Comparison of ENCODE assay signal across 18 cellular contexts in the genomic region with DNA sequence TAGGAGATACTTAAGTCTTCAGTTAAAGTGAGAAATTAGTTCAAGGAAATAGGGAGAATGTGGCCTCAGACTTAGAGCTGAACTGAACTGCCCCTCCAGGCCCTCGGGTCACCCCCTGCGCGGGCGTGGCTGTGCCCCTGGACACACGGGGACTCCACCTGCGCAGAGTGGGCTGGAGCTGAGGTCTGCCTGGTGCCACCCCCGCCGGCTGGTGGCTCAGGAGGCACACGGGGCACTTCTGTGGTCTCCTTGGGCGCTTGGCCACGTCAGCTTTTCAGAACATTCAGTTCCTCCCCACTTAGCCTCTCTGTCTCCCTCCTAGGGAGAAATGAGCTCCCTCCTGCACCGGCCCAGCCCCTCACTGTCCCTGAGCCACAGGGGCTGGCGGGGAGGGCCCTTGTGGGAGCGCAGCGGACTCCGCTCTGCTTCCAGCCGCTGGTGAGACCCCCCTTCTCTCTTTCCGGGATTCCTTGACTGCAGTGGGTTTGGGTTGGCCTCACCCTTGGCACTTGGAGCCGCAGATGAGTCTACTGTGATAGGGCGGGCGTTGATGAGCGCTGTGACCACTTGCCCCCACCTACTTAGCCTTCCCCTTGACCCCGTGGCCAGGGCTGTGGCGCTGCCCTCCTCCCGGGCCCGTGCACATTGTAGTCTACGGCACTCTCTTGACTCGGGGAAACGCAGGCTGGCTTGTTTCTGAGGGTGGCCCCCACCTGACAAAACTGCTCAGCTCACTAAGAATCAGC.
"Had no signal": no experiment of that assay in that cellular context is flagged by ENCODE, and none has a peak within 500 bp of the region (broad histone marks: within the 10 kb centered on the region; RNA-seq: fewer than 3 reads in every experiment).

No MANE protein-coding gene starts in this region.

- H3K9me3 ChIP-seq: colonic mucosa, heart left ventricle, testis, tibial nerve, upper lobe of right lung, vagina had no signal

- H3K4me3 ChIP-seq: colonic mucosa, heart left ventricle, testis, tibial nerve, upper lobe of right lung, vagina had no signal

- DNase-seq: effector CD8-positive, alpha-beta T cell; heart left ventricle; hippocampal formation; kidney glomerular epithelial cell; mesendoderm; naive B cell; posterior cingulate gyrus; stimulated activated CD4-positive, alpha-beta T cell treated with anti-CD3 and anti-CD28 coated beads, Interleukin-15, amount 100 ng/mL, for 24 hours; stimulated activated CD4-positive, alpha-beta T cell treated with anti-CD3 and anti-CD28 coated beads, Interleukin-1b, Interleukin-23, amount 100 ng/mL, for 48 hours; stimulated activated CD4-positive, alpha-beta T cell treated with anti-CD3 and anti-CD28 coated beads, Interleukin-4, amount 100 ng/mL, for 24 hours; testis; upper lobe of right lung had no signal

- H3K4me3 Mint-ChIP-seq: naive B cell; stimulated activated memory B cell treated with anti-CD40 and anti-IgM and Interleukin-4, amounts not matched to agents 10 μg/mL and 1 μg/mL and 100 μg/mL, for 72 hours; stimulated activated naive CD8-positive, alpha-beta T cell treated with anti-CD3 and anti-CD28 coated beads, Interleukin-15, Interleukin-2, amounts not matched to agents 100 ng/mL and 50 ng/mL, for 24 hours had no signal

- H3K4me1 ChIP-seq: testis, upper lobe of right lung, vagina had no signal

- H3K27ac ChIP-seq: colonic mucosa, heart left ventricle, testis, tibial nerve, upper lobe of right lung, vagina had no signal

- H3K9me3 Mint-ChIP-seq: stimulated activated memory B cell treated with anti-CD40 and anti-IgM and Interleukin-4, amounts not matched to agents 10 μg/mL and 1 μg/mL and 100 μg/mL, for 72 hours; stimulated activated naive CD8-positive, alpha-beta T cell treated with anti-CD3 and anti-CD28 coated beads, Interleukin-15, Interleukin-2, amounts not matched to agents 100 ng/mL and 50 ng/mL, for 24 hours had no signal

- H3K27ac Mint-ChIP-seq: stimulated activated memory B cell treated with anti-CD40 and anti-IgM and Interleukin-4, amounts not matched to agents 10 μg/mL and 1 μg/mL and 100 μg/mL, for 72 hours; stimulated activated naive CD8-positive, alpha-beta T cell treated with anti-CD3 and anti-CD28 coated beads, Interleukin-15, Interleukin-2, amounts not matched to agents 100 ng/mL and 50 ng/mL, for 24 hours had no signal

- H3K36me3 ChIP-seq: colonic mucosa, heart left ventricle, tibial nerve, upper lobe of right lung, vagina had no signal

- ATAC-seq: heart left ventricle; right cardiac atrium; stimulated activated memory B cell treated with anti-CD40 and anti-IgM and Interleukin-4, amounts not matched to agents 10 μg/mL and 1 μg/mL and 100 μg/mL, for 72 hours; upper lobe of right lung had no signal

- H3K36me3 Mint-ChIP-seq: naive B cell; stimulated activated memory B cell treated with anti-CD40 and anti-IgM and Interleukin-4, amounts not matched to agents 10 μg/mL and 1 μg/mL and 100 μg/mL, for 72 hours had no signal

- H3K27me3 ChIP-seq: colonic mucosa, testis, vagina had no signal
